ENCODE assay signal across 1 cellular context in genomic region chr10:70233109-70233938, GRCh38.
TF ChIP-seq lines count a peak whose summit lies in the region.

TSS of gene PPA1 (minus strand) at chr10:70233429. CDS start at chr10:70233327, 102 bp downstream.

TF ChIP-seq in HepG2, 621 proteins besides CTCF, POLR2A, EP300 and RAD21 (continued from another document and continues in another):
- no peak for TF ChIP-seq ZNF503 (CRISPR knock-in tag; IDR thresholded peaks at IDR 0.05)
- TF ChIP-seq ZBTB37 (CRISPR knock-in tag; IDR thresholded peaks at IDR 0.05), result no peak
- TF ChIP-seq ZNF329 (CRISPR knock-in tag; IDR thresholded peaks at IDR 0.05; ENCODE audit: low read depth), result peak; percentile 24
- no peak for TF ChIP-seq NFIC (IDR thresholded peaks at IDR 0.05; ENCODE audit: low read length)
- TF ChIP-seq ZBTB7A (CRISPR knock-in tag; IDR thresholded peaks at IDR 0.05), result no peak
- TF ChIP-seq KIAA2018 (CRISPR knock-in tag; IDR thresholded peaks at IDR 0.05; ENCODE audit: borderline replicate concordance), result no peak
- TF ChIP-seq SNAPC5 (CRISPR knock-in tag; IDR thresholded peaks at IDR 0.05; ENCODE audit: borderline replicate concordance), result no peak
- no peak for TF ChIP-seq ZNF556 (CRISPR knock-in tag; IDR thresholded peaks at IDR 0.05; ENCODE audit: borderline replicate concordance)
- TF ChIP-seq ZNF572 (CRISPR knock-in tag; IDR thresholded peaks at IDR 0.05), result no peak
- TF ChIP-seq ZNF367 (CRISPR knock-in tag; IDR thresholded peaks at IDR 0.05; ENCODE audit: borderline replicate concordance), result 0 out of 2 replicates have a peak, but pooled peaks have one; percentile 21
- no peak for TF ChIP-seq EHMT2 (IDR thresholded peaks at IDR 0.05; ENCODE audit: borderline replicate concordance, low read depth, low read length)
- peak; percentile 55; the same call in 1 of the 2 replicates for TF ChIP-seq HNF4G (IDR thresholded peaks at IDR 0.05; ENCODE audit: borderline replicate concordance, low read depth, low read length)
- 0 out of 2 replicates have a peak, but pooled peaks have one; percentile 18 for TF ChIP-seq HNF4G (CRISPR knock-in tag; IDR thresholded peaks at IDR 0.05; ENCODE audit: borderline replicate concordance, low read depth)
- TF ChIP-seq RNF2 (conservative IDR thresholded peaks at IDR 0.05; ENCODE audit: low read depth), result peak; percentile 79
- TF ChIP-seq ZNF414 (CRISPR knock-in tag; IDR thresholded peaks at IDR 0.05), result peak; percentile 33; the same call in 1 of the 2 replicates
- peak; percentile 54 for TF ChIP-seq SOX5 (CRISPR knock-in tag; IDR thresholded peaks at IDR 0.05; ENCODE audit: borderline replicate concordance)
- no peak for TF ChIP-seq ZNF3 (CRISPR knock-in tag; IDR thresholded peaks at IDR 0.05)
- no peak for TF ChIP-seq ARID2 (CRISPR knock-in tag; IDR thresholded peaks at IDR 0.05; ENCODE audit: borderline replicate concordance)
- TF ChIP-seq ZNF614 (CRISPR knock-in tag; IDR thresholded peaks at IDR 0.05; ENCODE audit: borderline replicate concordance), result peak; percentile 43; the same call in 1 of the 2 replicates
- TF ChIP-seq TOPORS (CRISPR knock-in tag; IDR thresholded peaks at IDR 0.05), result no peak; the same call in 1 of the 2 replicates
- TF ChIP-seq ZNF646 (CRISPR knock-in tag; IDR thresholded peaks at IDR 0.05), result no peak; the same call in 1 of the 2 replicates
- TF ChIP-seq MLLT10 (CRISPR knock-in tag; IDR thresholded peaks at IDR 0.05), result no peak
- TF ChIP-seq KDM3A (CRISPR knock-in tag; IDR thresholded peaks at IDR 0.05; ENCODE audit: low read depth), result peak; percentile 53; the same call in 1 of the 2 replicates
- 0 out of 2 replicates have a peak, but pooled peaks have one; percentile 42 for TF ChIP-seq ZNF557 (CRISPR knock-in tag; IDR thresholded peaks at IDR 0.05)
- no peak for TF ChIP-seq ZBTB43 (CRISPR knock-in tag; conservative IDR thresholded peaks at IDR 0.05)
- no peak for TF ChIP-seq FOXC1 (CRISPR knock-in tag; IDR thresholded peaks at IDR 0.05; ENCODE audit: borderline replicate concordance)
- TF ChIP-seq ZBTB25 (CRISPR knock-in tag; IDR thresholded peaks at IDR 0.05), result no peak
